In the genomic region with DNA sequence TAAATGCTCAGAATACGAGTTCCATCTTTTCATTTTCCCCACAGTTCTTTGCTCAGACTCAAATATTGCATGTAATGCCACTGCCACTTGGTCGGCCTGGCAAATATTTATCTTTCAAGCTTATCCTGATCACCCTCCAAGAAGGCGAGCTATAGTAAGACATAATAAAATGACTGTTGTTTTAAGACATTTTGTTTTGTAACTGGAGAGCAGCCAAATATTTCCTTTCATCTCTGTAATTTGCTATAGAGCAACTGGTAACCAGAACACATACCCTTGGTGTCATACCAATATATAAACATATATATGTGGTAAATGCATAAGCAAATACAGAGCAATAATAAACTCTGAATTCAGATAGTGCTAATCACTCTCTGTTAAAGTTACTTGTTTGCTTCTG, we compare ENCODE assay signal across 18 cellular contexts.
"Had no signal": no experiment of that assay in that cellular context is flagged by ENCODE, and none has a peak within 500 bp of the region (broad histone marks: within the 10 kb centered on the region; RNA-seq: fewer than 3 reads in every experiment).

No MANE protein-coding gene starts in this region.

- H3K9me3 ChIP-seq: esophagus squamous epithelium, pancreas, thyroid gland had no signal

- DNase-seq: activated CD4-positive, alpha-beta T cell treated with anti-CD3 and anti-CD28 coated beads, Interleukin-2, amount 10 ng/mL, durations not matched to agents 24 days and 14 days; activated CD8-positive, alpha-beta memory T cell treated with anti-CD3 and anti-CD28 coated beads, Interleukin-2, amount 50 U/mL, for 4 hours; activated effector memory CD4-positive, alpha-beta T cell treated with anti-CD3 and anti-CD28 coated beads, Interleukin-2, amount 50 U/mL, for 16 hours; activated T-cell treated with anti-CD3 and anti-CD28 coated beads, Interleukin-2, amount 50 U/mL, for 48 hours; cerebellar nuclear complex; effector memory CD4-positive, alpha-beta T cell; esophagus squamous epithelium; mesenchymal stem cell; naive thymus-derived CD8-positive, alpha-beta T cell; pancreas; stimulated activated CD4-positive, alpha-beta T cell treated with anti-CD3 and anti-CD28 coated beads, Interleukin-12 subunit alpha, Interleukin-12 subunit beta, amount 100 ng/mL, for 4 hours; stimulated activated CD4-positive, alpha-beta T cell treated with anti-CD3 and anti-CD28 coated beads, Interleukin-1b, Interleukin-23, amount 100 ng/mL, for 48 hours; stimulated activated CD8-positive, alpha-beta memory T cell treated with anti-CD3 and anti-CD28 coated beads, Interleukin-4, amount 100 ng/mL, for 48 hours; stimulated activated naive CD4-positive, alpha-beta T cell; T1000; thyroid gland had no signal

- H3K36me3 ChIP-seq: esophagus squamous epithelium, pancreas, thyroid gland had no signal

- H3K27me3 ChIP-seq: esophagus squamous epithelium, pancreas, thyroid gland had no signal

- H3K36me3 Mint-ChIP-seq: activated naive CD4-positive, alpha-beta T cell treated with anti-CD3 and anti-CD28 coated beads, Interleukin-2, amount 50 U/mL, for 24 hours; naive thymus-derived CD8-positive, alpha-beta T cell had no signal

- H3K27ac Mint-ChIP-seq: activated CD4-positive, alpha-beta T cell treated with anti-CD3 and anti-CD28 coated beads, Interleukin-2, amount 10 ng/mL, durations not matched to agents 24 days and 14 days; activated naive CD4-positive, alpha-beta T cell treated with anti-CD3 and anti-CD28 coated beads, Interleukin-2, amount 50 U/mL, for 24 hours; dendritic cell treated with granulocyte-macrophage colony-stimulating factor and Interleukin-4, amounts not matched to agents 40 ng/mL and 50 ng/mL, for 4 days had no signal

- H3K27me3 Mint-ChIP-seq: activated CD4-positive, alpha-beta T cell treated with anti-CD3 and anti-CD28 coated beads, Interleukin-2, amount 10 ng/mL, durations not matched to agents 24 days and 14 days; activated naive CD4-positive, alpha-beta T cell treated with anti-CD3 and anti-CD28 coated beads, Interleukin-2, amount 50 U/mL, for 24 hours; dendritic cell treated with granulocyte-macrophage colony-stimulating factor and Interleukin-4, amounts not matched to agents 40 ng/mL and 50 ng/mL, for 4 days; naive thymus-derived CD8-positive, alpha-beta T cell had no signal

- H3K4me3 ChIP-seq: esophagus squamous epithelium, pancreas, thyroid gland had no signal

- H3K4me3 Mint-ChIP-seq: activated CD4-positive, alpha-beta T cell treated with anti-CD3 and anti-CD28 coated beads, Interleukin-2, amount 10 ng/mL, durations not matched to agents 24 days and 14 days; activated naive CD4-positive, alpha-beta T cell treated with anti-CD3 and anti-CD28 coated beads, Interleukin-2, amount 50 U/mL, for 24 hours; dendritic cell treated with granulocyte-macrophage colony-stimulating factor and Interleukin-4, amounts not matched to agents 40 ng/mL and 50 ng/mL, for 4 days; naive thymus-derived CD8-positive, alpha-beta T cell had no signal

- H3K27ac ChIP-seq: esophagus squamous epithelium, pancreas, thyroid gland had no signal

- H3K9me3 Mint-ChIP-seq: activated naive CD4-positive, alpha-beta T cell treated with anti-CD3 and anti-CD28 coated beads, Interleukin-2, amount 50 U/mL, for 24 hours; dendritic cell treated with granulocyte-macrophage colony-stimulating factor and Interleukin-4, amounts not matched to agents 40 ng/mL and 50 ng/mL, for 4 days; naive thymus-derived CD8-positive, alpha-beta T cell had no signal

- ATAC-seq: naive thymus-derived CD8-positive, alpha-beta T cell; pancreas had no signal

- H3K4me1 ChIP-seq: pancreas, thyroid gland had no signal
